ENCODE assay signal across 19 cellular contexts in genomic region chr10:35579116-35579515, GRCh38. TPM values are rescaled to one million over a fixed set of nuclear protein-coding genes. Genes with fewer than 3 reads are reported as not detected.
"Had no signal": no experiment of that assay in that cellular context is flagged by ENCODE, and none has a peak within 500 bp of the region (broad histone marks: within the 10 kb centered on the region; RNA-seq: fewer than 3 reads in every experiment).

No MANE protein-coding gene starts in this region.

- H3K27me3 ChIP-seq: SJSA1 had no signal

- H3K36me3 ChIP-seq: SJSA1 had no signal

- H3K27ac ChIP-seq: RWPE1, SJSA1, SK-N-MC had no signal

- DNase-seq: KBM-7, MV-4-11, NCI-H1048, NCI-H1105, NCI-H1436 treated with DMSO at 0.1 percent for 48 hours, NCI-H2029, NCI-H2081 treated with DMSO at 0.1 percent for 48 hours, NCI-H2227 treated with DMSO at 0.1 percent for 48 hours, NCI-H524 treated with DMSO at 0.1 percent for 48 hours, NCI-H69, NCI-H774, SHP77 treated with DMSO at 0.1 percent for 48 hours had no signal

- H3K4me3 ChIP-seq: SJSA1, SK-N-MC had no signal

- H3K9me3 ChIP-seq: SJSA1 had no signal

RNA-seq across cellular contexts. Expression of gene GJD4, which starts 26.0 kb away (rescaled TPM):
- total RNA-seq: HT-29; MCF 10A; NCI-H460; T-helper 1 cell treated with Interleukin-12 subunit alpha and Interleukin-12 subunit beta and Interleukin-4 antibody, amounts not matched to agents 30 ng/mL and 1 ng/mL, for 36 hours had no signal
